In the genomic region with DNA sequence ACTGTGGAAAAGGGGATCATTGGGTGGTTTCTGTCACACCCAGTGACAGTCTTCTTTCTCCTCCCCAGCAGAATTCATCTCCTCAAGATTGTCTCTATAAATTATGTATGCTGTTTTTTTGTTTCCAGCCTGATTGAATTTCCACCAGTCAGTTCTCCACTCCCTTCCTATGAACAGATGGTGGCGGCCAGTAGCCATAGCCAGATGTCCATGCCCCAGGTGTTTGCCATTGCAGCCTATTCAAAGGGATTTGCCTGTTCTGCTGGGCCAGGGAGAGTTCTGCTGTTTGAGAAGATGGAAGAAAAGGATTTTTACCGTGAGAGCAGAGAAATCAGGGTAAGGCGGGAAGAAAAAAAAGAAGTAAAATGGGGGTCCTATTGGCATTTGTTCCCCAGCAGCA, we compare ENCODE assay signal across 28 cellular contexts. TPM values are rescaled to one million over a fixed set of nuclear protein-coding genes. Genes with fewer than 3 reads are reported as not detected.
"Had no signal": no experiment of that assay in that cellular context is flagged by ENCODE, and none has a peak within 500 bp of the region (broad histone marks: within the 10 kb centered on the region; RNA-seq: fewer than 3 reads in every experiment).

No MANE protein-coding gene starts in this region.

- H3K36me3 ChIP-seq: adrenal gland, ascending aorta, breast epithelium, esophagus muscularis mucosa, heart right ventricle, left lung, transverse colon, uterus had no signal

- H3K4me3 Mint-ChIP-seq: activated CD4-positive, alpha-beta memory T cell treated with anti-CD3 and anti-CD28 coated beads for 36 hours; activated CD4-positive, alpha-beta T cell treated with anti-CD3 and anti-CD28 coated beads, Interleukin-2, amount 10 ng/mL, durations not matched to agents 24 days and 14 days; activated naive CD4-positive, alpha-beta T cell treated with anti-CD3 and anti-CD28 coated beads for 36 hours; activated naive CD8-positive, alpha-beta T cell treated with anti-CD3 and anti-CD28 coated beads for 36 hours; activated T-helper 1 cell treated with anti-CD3 and anti-CD28 coated beads, Interleukin-12 subunit alpha, Interleukin-12 subunit beta, Interleukin-2, Interleukin-4 antibody, amounts not matched to agents 30 ng/mL and 10 ng/mL and 1 ng/mL, durations not matched to agents 14 hours and 24 hours and 36 hours; natural killer cell treated with Interleukin-12 subunit alpha and Interleukin-12 subunit beta and Interleukin-15 and Interleukin-18, amount 100 ng/mL, for 72 hours had no signal

- H3K4me1 Mint-ChIP-seq: activated CD4-positive, alpha-beta T cell treated with anti-CD3 and anti-CD28 coated beads, Interleukin-2, amount 10 ng/mL, durations not matched to agents 24 days and 14 days; activated naive CD8-positive, alpha-beta T cell treated with anti-CD3 and anti-CD28 coated beads for 36 hours had no signal

- H3K27ac ChIP-seq: adrenal gland, ascending aorta, breast epithelium, esophagus muscularis mucosa, foreskin keratinocyte, heart right ventricle, left lung, testis, transverse colon, uterus, VCaP had no signal

- H3K4me1 ChIP-seq: adrenal gland, ascending aorta, breast epithelium, esophagus muscularis mucosa, foreskin keratinocyte, heart right ventricle, left lung, testis, transverse colon, uterus had no signal

- DNase-seq: activated CD4-positive, alpha-beta memory T cell treated with anti-CD3 and anti-CD28 coated beads for 36 hours; activated CD4-positive, alpha-beta T cell treated with anti-CD3 and anti-CD28 coated beads, Interleukin-2, amount 10 ng/mL, durations not matched to agents 24 days and 14 days; activated CD8-positive, alpha-beta memory T cell treated with anti-CD3 and anti-CD28 coated beads, Interleukin-2, amount 50 U/mL, for 4 hours; activated effector memory CD4-positive, alpha-beta T cell treated with anti-CD3 and anti-CD28 coated beads, Interleukin-2, amount 50 U/mL, for 16 hours; activated naive CD4-positive, alpha-beta T cell treated with anti-CD3 and anti-CD28 coated beads for 36 hours; activated naive CD8-positive, alpha-beta T cell treated with anti-CD3 and anti-CD28 coated beads for 36 hours; activated T-cell treated with anti-CD3 and anti-CD28 coated beads, Interleukin-2, amount 50 U/mL, for 1 hour; adrenal gland; central memory CD4-positive, alpha-beta T cell; foreskin keratinocyte; heart right ventricle; kidney glomerular epithelial cell; left lung; mucosa of descending colon; right cardiac atrium; stimulated activated CD4-positive, alpha-beta T cell treated with anti-CD3 and anti-CD28 coated beads, Interleukin-15, amount 100 ng/mL, for 24 hours; stimulated activated CD4-positive, alpha-beta T cell treated with anti-CD3 and anti-CD28 coated beads, Interleukin-2, amount 100 ng/mL, for 24 hours; stimulated activated naive CD4-positive, alpha-beta T cell treated with Interleukin-2 at 50 U/mL for 16 hours; testis; transverse colon; uterus had no signal

- H3K27me3 ChIP-seq: adrenal gland, ascending aorta, breast epithelium, foreskin keratinocyte, heart right ventricle, left lung, testis, transverse colon, uterus had no signal

- H3K36me3 Mint-ChIP-seq: natural killer cell treated with Interleukin-12 subunit alpha and Interleukin-12 subunit beta and Interleukin-15 and Interleukin-18, amount 100 ng/mL, for 72 hours had no signal

- H3K9me3 Mint-ChIP-seq: activated CD4-positive, alpha-beta T cell treated with anti-CD3 and anti-CD28 coated beads, Interleukin-2, amount 10 ng/mL, durations not matched to agents 24 days and 14 days; activated T-helper 1 cell treated with anti-CD3 and anti-CD28 coated beads, Interleukin-12 subunit alpha, Interleukin-12 subunit beta, Interleukin-2, Interleukin-4 antibody, amounts not matched to agents 30 ng/mL and 10 ng/mL and 1 ng/mL, durations not matched to agents 14 hours and 24 hours and 36 hours; natural killer cell treated with Interleukin-12 subunit alpha and Interleukin-12 subunit beta and Interleukin-15 and Interleukin-18, amount 100 ng/mL, for 72 hours had no signal

- H3K27ac Mint-ChIP-seq: activated CD4-positive, alpha-beta memory T cell treated with anti-CD3 and anti-CD28 coated beads for 36 hours; activated CD4-positive, alpha-beta T cell treated with anti-CD3 and anti-CD28 coated beads, Interleukin-2, amount 10 ng/mL, durations not matched to agents 24 days and 14 days; activated naive CD4-positive, alpha-beta T cell treated with anti-CD3 and anti-CD28 coated beads for 36 hours; activated naive CD8-positive, alpha-beta T cell treated with anti-CD3 and anti-CD28 coated beads for 36 hours; activated T-helper 1 cell treated with anti-CD3 and anti-CD28 coated beads, Interleukin-12 subunit alpha, Interleukin-12 subunit beta, Interleukin-2, Interleukin-4 antibody, amounts not matched to agents 30 ng/mL and 10 ng/mL and 1 ng/mL, durations not matched to agents 14 hours and 24 hours and 36 hours; natural killer cell treated with Interleukin-12 subunit alpha and Interleukin-12 subunit beta and Interleukin-15 and Interleukin-18, amount 100 ng/mL, for 72 hours had no signal

- H3K9me3 ChIP-seq: adrenal gland, ascending aorta, breast epithelium, esophagus muscularis mucosa, heart right ventricle, mucosa of descending colon, testis, transverse colon, uterus had no signal

- H3K4me3 ChIP-seq: adrenal gland, ascending aorta, breast epithelium, esophagus muscularis mucosa, heart right ventricle, left lung, lung, mucosa of descending colon, testis, transverse colon, uterus had no signal

RNA-seq across cellular contexts. Expression of gene CFAP57, which starts 12.9 kb away (rescaled TPM):
- total RNA-seq: activated T-helper 1 cell treated with anti-CD3 and anti-CD28 coated beads, Interleukin-12 subunit alpha, Interleukin-12 subunit beta, Interleukin-2, Interleukin-4 antibody, amounts not matched to agents 30 ng/mL and 10 ng/mL and 1 ng/mL, durations not matched to agents 14 hours and 24 hours and 36 hours; ascending aorta; esophagus muscularis mucosa; transverse colon had no signal
